ENCODE assay signal across 8 cellular contexts in genomic region chr11:85809881-85810280, GRCh38. TPM values are rescaled to one million over a fixed set of nuclear protein-coding genes. Genes with fewer than 3 reads are reported as not detected.
A peak's percentile ranks its signal among the peaks of the same experiment; 100 is the strongest.
DNase-seq lines count a peak whose midpoint lies in the region; ATAC-seq and TF ChIP-seq lines count a peak whose summit lies in the region.
"Had no signal": no experiment of that assay in that cellular context is flagged by ENCODE, and none has a peak within 500 bp of the region (broad histone marks: within the 10 kb centered on the region; RNA-seq: fewer than 3 reads in every experiment).

No MANE protein-coding gene starts in this region.

- POLR2A ChIA-PET in naive thymus-derived CD4-positive, alpha-beta T cell (lab: Charles Lee): interaction anchor here (1.0 to 3.2 kb wide), 15 partner anchors 8 to 162 kb away, joined by 3 to 19 read pairs (median 4); partner anchors contain the start of genes CCDC83, CREBZF and TMEM126A

- H2BK5ac ChIP-seq in H9 (ENCODE audit: insufficient read length, low read length): no peak overlapping the region

- no peak overlapping the region for H2BK15ac ChIP-seq in H9 (ENCODE audit: low read depth, low read length)

- H3K9ac ChIP-seq in H9 (ENCODE audit: extremely low read depth, insufficient read length, low read length): no peak overlapping the region

- no peaks in the 10 kb centered on the region for H3K9me3 ChIP-seq in H9 (ENCODE audit: control insufficient read depth, low read depth, low read length)
- H3K9me3 ChIP-seq in naive thymus-derived CD4-positive, alpha-beta T cell (ENCODE audit: control insufficient read depth in 2 of 3, low read length in 3 of 3): no peaks in the 10 kb centered on the region
- H3K9me3 ChIP-seq: pancreas had no signal

- no peak overlapping the region for H3K23ac ChIP-seq in H9 (ENCODE audit: insufficient read length, low read depth, low read length)

- no peak overlapping the region for H4K5ac ChIP-seq in H9 (ENCODE audit: insufficient read length, low read depth, low read length)

- intact Hi-C loops in dorsolateral prefrontal cortex (cut with DNase I): loop anchor here (2.0 to 5.0 kb wide), 3 partner anchors 91 to 118 kb away; no protein-coding TSS in a partner anchor
- intact Hi-C loops in naive thymus-derived CD4-positive, alpha-beta T cell (cut with micrococcal nuclease): loop anchor here (1.0 to 2.0 kb wide), 6 partner anchors 14 to 146 kb away; partner anchors contain the start of gene CCDC83 (in 1 of the 2)

- no peak overlapping the region for H3K4ac ChIP-seq in H9 (ENCODE audit: low read depth, low read length)

- H3K27ac Mint-ChIP-seq in H9: no peak overlapping the region
- peak overlapping the region; percentile 79 to 98 (median 93) for H3K27ac Mint-ChIP-seq in naive thymus-derived CD4-positive, alpha-beta T cell

- no peaks in the 10 kb centered on the region for H3K36me3 Mint-ChIP-seq in H9 (ENCODE audit: insufficient read depth in 1 of 3, low read depth in 3 of 3)
- H3K36me3 Mint-ChIP-seq in naive thymus-derived CD4-positive, alpha-beta T cell: peaks cover 0 to 21% (median under 1%) of the 10 kb centered on the region in 5 donors

- ATAC-seq in naive thymus-derived CD4-positive, alpha-beta T cell: no peak
- no peak for ATAC-seq in HG02852 (IDR thresholded peaks at IDR 0.05; ENCODE audit: unreplicated experiment)

- CTCF ChIA-PET in naive thymus-derived CD4-positive, alpha-beta T cell (lab: Charles Lee): interaction anchor here (0.6 to 2.3 kb wide), 9 partner anchors 13 to 130 kb away, joined by 3 to 10 read pairs (median 3); partner anchors contain the start of gene CCDC83

- H3K36me3 ChIP-seq in naive thymus-derived CD4-positive, alpha-beta T cell (ENCODE audit: control insufficient read depth in 2 of 3, insufficient read depth in 3 of 3, low read length in 3 of 3): no peaks in the 10 kb centered on the region
- H3K36me3 ChIP-seq: pancreas had no signal

- DNase-seq in H9 (peak; percentile 53), SK-N-DZ (ENCODE audit: low spot score) (peak; percentile 70), dorsolateral prefrontal cortex (peak in 6 of 10 donors; percentile 25 to 49 (median 39)), GM13976 (ENCODE audit: low spot score) (no peak), NCI-H510A (lab: John Stamatoyannopoulos, UW) (no peak)
- DNase-seq in naive thymus-derived CD4-positive, alpha-beta T cell: peak in 1 of 9 donors; percentile 22

- H2AK5ac ChIP-seq in H9 (ENCODE audit: insufficient read length, low read length): no peak overlapping the region

- in situ Hi-C loops in GM13976 (cut with MboI; ENCODE audit: low sequenced_read_pairs, unreplicated experiment): no loop called here

- H3K4me2 ChIP-seq in H9 (ENCODE audit: insufficient read depth, insufficient read length, low read length): peak overlapping the region; percentile 86

- H3K18ac ChIP-seq in H9 (ENCODE audit: insufficient read length, low read depth, low read length): no peak overlapping the region

- no peak overlapping the region for H3K14ac ChIP-seq in H9 (ENCODE audit: insufficient read depth, low read length)

- peaks cover 1% of the 10 kb centered on the region; the same call in 1 of the 2 replicates for H3K27me3 ChIP-seq in H9 (ENCODE audit: insufficient read depth, low read length)
- H3K27me3 ChIP-seq in dorsolateral prefrontal cortex: no peaks in the 10 kb centered on the region
- no peaks in the 10 kb centered on the region for H3K27me3 ChIP-seq in naive thymus-derived CD4-positive, alpha-beta T cell (ENCODE audit: control insufficient read depth in 2 of 2, insufficient read depth in 2 of 2, low read length in 2 of 2)
- H3K27me3 ChIP-seq: pancreas had no signal

- H3K27ac ChIP-seq in H9 (ENCODE audit: insufficient read length, low read depth, low read length): no peak overlapping the region
- peak overlapping the region in 52 of 59 donors; percentile 2 to 85 (median 62) for H3K27ac ChIP-seq in dorsolateral prefrontal cortex
- H3K27ac ChIP-seq in naive thymus-derived CD4-positive, alpha-beta T cell (ENCODE audit: low read depth, low read length): peak overlapping the region; percentile 64
- H3K27ac ChIP-seq: pancreas had no signal

- H3K4me3 ChIP-seq in dorsolateral prefrontal cortex: peak overlapping the region; percentile 55 to 89 (median 78)
- peak overlapping the region; percentile 86 for H3K4me3 ChIP-seq in naive thymus-derived CD4-positive, alpha-beta T cell (ENCODE audit: low read length)

- H2BK120ac ChIP-seq in H9 (ENCODE audit: low read depth, low read length, poor library complexity, severe bottlenecking): no peak overlapping the region

- peaks cover 3% of the 10 kb centered on the region for H4K20me1 ChIP-seq in H9 (ENCODE audit: control insufficient read depth, insufficient read depth, insufficient read length)

- H2BK12ac ChIP-seq in H9 (ENCODE audit: insufficient read length, low read depth, low read length): no peak overlapping the region

- peaks cover 47% of the 10 kb centered on the region for H3K27me3 Mint-ChIP-seq in H9 (ENCODE audit: low read depth)
- peaks cover 0 to 10% (median 0%) of the 10 kb centered on the region in 5 donors for H3K27me3 Mint-ChIP-seq in naive thymus-derived CD4-positive, alpha-beta T cell

- no CpG with 5 or more reads among the region's 4 CpGs for WGBS in H9 (ENCODE audit: extremely low coverage, insufficient read length, low lambda C conversion rate)

- H3K56ac ChIP-seq in H9 (ENCODE audit: insufficient read length, low read depth, low read length): no peak overlapping the region

- H3K4me1 Mint-ChIP-seq in H9: peaks cover 15% of the 10 kb centered on the region in 2 experiments
- H3K4me1 Mint-ChIP-seq in naive thymus-derived CD4-positive, alpha-beta T cell: peaks cover 31 to 65% (median 55%) of the 10 kb centered on the region in 7 donors

- no peak overlapping the region for H2BK20ac ChIP-seq in H9 (ENCODE audit: low read depth, low read length, poor library complexity, severe bottlenecking)

- no peaks in the 10 kb centered on the region; the same call in 1 of the 2 replicates for H3K4me1 ChIP-seq in H9 (ENCODE audit: insufficient read depth, low read length)
- peaks cover 14 to 32% of the 10 kb centered on the region in 2 donors for H3K4me1 ChIP-seq in naive thymus-derived CD4-positive, alpha-beta T cell (ENCODE audit: control insufficient read depth in 2 of 2, insufficient read depth in 2 of 2, low read length in 2 of 2)
- H3K4me1 ChIP-seq: pancreas had no signal

- no peak overlapping the region for H2AFZ ChIP-seq in H9 (ENCODE audit: low read length)

- H3T11ph ChIP-seq in H9 (ENCODE audit: low read length): no peak overlapping the region

- no peaks in the 10 kb centered on the region for H3K79me1 ChIP-seq in H9 (ENCODE audit: insufficient read depth, low read depth, low read length, poor library complexity, severe bottlenecking)

- peak overlapping the region; percentile 74 to 86 for H3K4me3 Mint-ChIP-seq in H9
- peak overlapping the region; percentile 87 to 97 (median 95) for H3K4me3 Mint-ChIP-seq in naive thymus-derived CD4-positive, alpha-beta T cell

- H3K23me2 ChIP-seq in H9 (ENCODE audit: insufficient read length, low read depth, low read length, poor library complexity, severe bottlenecking): peaks cover 11% of the 10 kb centered on the region

- H4K91ac ChIP-seq in H9 (ENCODE audit: insufficient read length, low read depth, low read length): no peak overlapping the region

- TF ChIP-seq CTCF in H9 (conservative IDR thresholded peaks at IDR 0.05) (no peak; the same call in 2 of the 3 replicates), dorsolateral prefrontal cortex (IDR thresholded peaks at IDR 0.05 in 54 of 56, conservative IDR thresholded peaks at IDR 0.05 in 2 of 56; ENCODE audit: low read depth in 1 of 56, partially characterized antibody in 56 of 56) (peak in 38 of 56 donors; percentile 9 to 55 (median 34)), GM13976 (IDR thresholded peaks at IDR 0.05; ENCODE audit: borderline replicate concordance, control extremely low read depth, extremely low read depth, insufficient read depth, missing control alignments) (no peak)

- no peaks in the 10 kb centered on the region for H3K79me2 ChIP-seq in H9 (ENCODE audit: insufficient read depth, low read length)

- H3K9me3 Mint-ChIP-seq in H9: no peaks in the 10 kb centered on the region
- H3K9me3 Mint-ChIP-seq in naive thymus-derived CD4-positive, alpha-beta T cell: no peaks in the 10 kb centered on the region

- no peak overlapping the region for H4K8ac ChIP-seq in H9 (replicated peaks; ENCODE audit: insufficient read length, low read depth, low read length)

RNA-seq across cellular contexts. Expression of gene SYTL2, which starts 1.1 kb away (rescaled TPM):
- 5.0 and 5.2 TPM in 2 replicates for total RNA-seq in H9 (2021)
- polyA plus RNA-seq in SK-N-DZ (2014; cell fraction: cytosol; rRNA removed): 7.4 and 8.2 TPM in 2 replicates
- 9.3 and 15.5 TPM in 2 replicates for polyA plus RNA-seq in SK-N-DZ (2014; cell fraction: nucleus; rRNA removed)
- 100 to 1,000 TPM in 112 of 120 experiments, 10 to 100 TPM in 8; 74.0 to 191 (median 133) TPM for total RNA-seq in dorsolateral prefrontal cortex
- total RNA-seq in naive thymus-derived CD4-positive, alpha-beta T cell: 10 to 100 TPM; 24.8 to 62.9 (median 27.5) TPM
- 10 to 100 TPM; 12.0 to 33.3 TPM for polyA plus RNA-seq in naive thymus-derived CD4-positive, alpha-beta T cell

RNA-seq across cellular contexts. Expression of gene CCDC83, which starts 45.3 kb away (rescaled TPM):
- total RNA-seq in H9 (2021): not detected in 2 replicates
- polyA plus RNA-seq in SK-N-DZ (2014; cell fraction: cytosol; rRNA removed): not detected in 2 replicates
- polyA plus RNA-seq in SK-N-DZ (2014; cell fraction: nucleus; rRNA removed): not detected in 2 replicates
- total RNA-seq in dorsolateral prefrontal cortex: 1 to 10 TPM in 1 of 120 experiments, under 1 TPM in 2, not detected in 117; 0.18 to 1.6 (median 0.24) TPM
- total RNA-seq in naive thymus-derived CD4-positive, alpha-beta T cell: not detected
- not detected for polyA plus RNA-seq in naive thymus-derived CD4-positive, alpha-beta T cell
- total RNA-seq: pancreas had no signal
- polyA plus RNA-seq: pancreas had no signal

Comparison
In these comparisons a context has a peak if more than half of its experiments do, and no peak if none do; other contexts are left out.
1. DNase-seq: peak in H9 (single experiment), SK-N-DZ (single experiment) and dorsolateral prefrontal cortex (6 of 10); none in GM13976 (single experiment) and NCI-H510A (single experiment).
2. H3K27ac Mint-ChIP-seq: peak in naive thymus-derived CD4-positive, alpha-beta T cell (9 of 9); none in H9 (0 of 3).
3. CTCF ChIP-seq: peak in dorsolateral prefrontal cortex (38 of 56); none in H9 (single experiment) and GM13976 (single experiment).